Comparison of ENCODE assay signal across 1 cellular context in the genomic region with DNA sequence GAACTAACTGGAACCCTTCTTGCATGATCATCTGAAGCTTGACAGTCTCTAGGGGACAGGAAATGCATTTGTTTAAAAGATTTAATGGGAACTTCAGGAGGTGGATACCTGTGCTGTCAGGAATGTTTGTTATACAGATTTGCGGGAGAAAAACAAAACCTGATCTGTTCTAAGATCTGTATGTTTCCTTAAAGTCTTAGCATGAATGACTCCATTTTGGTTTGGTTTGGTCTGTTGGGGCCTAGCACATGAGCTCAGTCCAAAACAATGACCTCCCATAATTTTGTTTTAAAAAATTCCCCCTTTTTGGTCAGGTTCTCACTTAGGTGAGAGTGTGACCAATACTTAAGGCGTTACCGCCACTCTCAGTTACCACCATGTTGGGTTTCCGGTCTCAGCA.
TF ChIP-seq lines count a peak whose summit lies in the region.

No MANE protein-coding gene starts in this region.

TF ChIP-seq in K562, 482 proteins besides CTCF, POLR2A, EP300 and RAD21 (continued from another document):
- TF ChIP-seq RAD51 (IDR thresholded peaks at IDR 0.05; ENCODE audit: borderline replicate concordance, low read depth) (no peak), ZBTB1 (CRISPR knock-in tag; IDR thresholded peaks at IDR 0.05; ENCODE audit: borderline replicate concordance, low read depth) (no peak), PYGO2 (tag; IDR thresholded peaks at IDR 0.05) (0 out of 2 replicates have a peak, but pooled peaks have one; percentile 47), DMBX1 (CRISPR knock-in tag; IDR thresholded peaks at IDR 0.05; ENCODE audit: borderline replicate concordance) (0 out of 2 replicates have a peak, but pooled peaks have one; percentile 52), KDM5B (IDR thresholded peaks at IDR 0.05; ENCODE audit: insufficient replicate concordance, low read depth, low read length) (no peak), PTTG1 (tag; IDR thresholded peaks at IDR 0.05; ENCODE audit: low read depth) (peak; percentile 48; the same call in 1 of the 2 replicates), GTF2F1 (IDR thresholded peaks at IDR 0.05; ENCODE audit: low read depth, low read length) (no peak), CHD2 (IDR thresholded peaks at IDR 0.05; ENCODE audit: low read depth, low read length) (no peak), RBM39 (optimal IDR thresholded peaks at IDR 0.05; ENCODE audit: low read depth, low read length) (no peak), NONO (IDR thresholded peaks at IDR 0.05; ENCODE audit: low read depth in 2 of 2, low read length in 1 of 2) (no peak), SMAD4 (CRISPR knock-in tag; conservative IDR thresholded peaks at IDR 0.05) (no peak), FUS (optimal IDR thresholded peaks at IDR 0.05; ENCODE audit: low read depth, low read length) (no peak), ZNF347 (CRISPR knock-in tag; IDR thresholded peaks at IDR 0.05; ENCODE audit: low read depth) (no peak), GTF2A2 (tag; IDR thresholded peaks at IDR 0.05) (peak; percentile 81), DDX20 (tag; IDR thresholded peaks at IDR 0.05; ENCODE audit: low read depth) (0 out of 2 replicates have a peak, but pooled peaks have one; percentile 45), ILK (tag; IDR thresholded peaks at IDR 0.05; ENCODE audit: borderline replicate concordance, low read depth) (peak; percentile 65; the same call in 1 of the 2 replicates), ZNF12 (CRISPR knock-in tag; IDR thresholded peaks at IDR 0.05) (no peak), RB1 (IDR thresholded peaks at IDR 0.05; ENCODE audit: low read depth) (no peak)
- TF ChIP-seq, protein P1, sequence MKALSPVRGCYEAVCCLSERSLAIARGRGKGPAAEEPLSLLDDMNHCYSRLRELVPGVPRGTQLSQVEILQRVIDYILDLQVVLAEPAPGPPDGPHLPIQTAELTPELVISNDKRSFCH (CRISPR knock-in tag; IDR thresholded peaks at IDR 0.05) = no peak
- TF ChIP-seq, protein P1 (tag; IDR thresholded peaks at IDR 0.05) = peak; percentile 57; the same call in 1 of the 2 replicates
- TF ChIP-seq, protein P2, sequence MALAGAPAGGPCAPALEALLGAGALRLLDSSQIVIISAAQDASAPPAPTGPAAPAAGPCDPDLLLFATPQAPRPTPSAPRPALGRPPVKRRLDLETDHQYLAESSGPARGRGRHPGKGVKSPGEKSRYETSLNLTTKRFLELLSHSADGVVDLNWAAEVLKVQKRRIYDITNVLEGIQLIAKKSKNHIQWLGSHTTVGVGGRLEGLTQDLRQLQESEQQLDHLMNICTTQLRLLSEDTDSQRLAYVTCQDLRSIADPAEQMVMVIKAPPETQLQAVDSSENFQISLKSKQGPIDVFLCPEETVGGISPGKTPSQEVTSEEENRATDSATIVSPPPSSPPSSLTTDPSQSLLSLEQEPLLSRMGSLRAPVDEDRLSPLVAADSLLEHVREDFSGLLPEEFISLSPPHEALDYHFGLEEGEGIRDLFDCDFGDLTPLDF (CRISPR knock-in tag; IDR thresholded peaks at IDR 0.05) = no peak
- TF ChIP-seq, protein P3, sequence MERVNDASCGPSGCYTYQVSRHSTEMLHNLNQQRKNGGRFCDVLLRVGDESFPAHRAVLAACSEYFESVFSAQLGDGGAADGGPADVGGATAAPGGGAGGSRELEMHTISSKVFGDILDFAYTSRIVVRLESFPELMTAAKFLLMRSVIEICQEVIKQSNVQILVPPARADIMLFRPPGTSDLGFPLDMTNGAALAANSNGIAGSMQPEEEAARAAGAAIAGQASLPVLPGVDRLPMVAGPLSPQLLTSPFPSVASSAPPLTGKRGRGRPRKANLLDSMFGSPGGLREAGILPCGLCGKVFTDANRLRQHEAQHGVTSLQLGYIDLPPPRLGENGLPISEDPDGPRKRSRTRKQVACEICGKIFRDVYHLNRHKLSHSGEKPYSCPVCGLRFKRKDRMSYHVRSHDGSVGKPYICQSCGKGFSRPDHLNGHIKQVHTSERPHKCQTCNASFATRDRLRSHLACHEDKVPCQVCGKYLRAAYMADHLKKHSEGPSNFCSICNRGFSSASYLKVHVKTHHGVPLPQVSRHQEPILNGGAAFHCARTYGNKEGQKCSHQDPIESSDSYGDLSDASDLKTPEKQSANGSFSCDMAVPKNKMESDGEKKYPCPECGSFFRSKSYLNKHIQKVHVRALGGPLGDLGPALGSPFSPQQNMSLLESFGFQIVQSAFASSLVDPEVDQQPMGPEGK (CRISPR knock-in tag; IDR thresholded peaks at IDR 0.05; ENCODE audit: borderline replicate concordance) = no peak
- TF ChIP-seq, protein P4, sequence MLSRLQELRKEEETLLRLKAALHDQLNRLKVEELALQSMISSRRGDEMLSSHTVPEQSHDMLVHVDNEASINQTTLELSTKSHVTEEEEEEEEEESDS (CRISPR knock-in tag; IDR thresholded peaks at IDR 0.05) = no peak
- TF ChIP-seq, protein P5, sequence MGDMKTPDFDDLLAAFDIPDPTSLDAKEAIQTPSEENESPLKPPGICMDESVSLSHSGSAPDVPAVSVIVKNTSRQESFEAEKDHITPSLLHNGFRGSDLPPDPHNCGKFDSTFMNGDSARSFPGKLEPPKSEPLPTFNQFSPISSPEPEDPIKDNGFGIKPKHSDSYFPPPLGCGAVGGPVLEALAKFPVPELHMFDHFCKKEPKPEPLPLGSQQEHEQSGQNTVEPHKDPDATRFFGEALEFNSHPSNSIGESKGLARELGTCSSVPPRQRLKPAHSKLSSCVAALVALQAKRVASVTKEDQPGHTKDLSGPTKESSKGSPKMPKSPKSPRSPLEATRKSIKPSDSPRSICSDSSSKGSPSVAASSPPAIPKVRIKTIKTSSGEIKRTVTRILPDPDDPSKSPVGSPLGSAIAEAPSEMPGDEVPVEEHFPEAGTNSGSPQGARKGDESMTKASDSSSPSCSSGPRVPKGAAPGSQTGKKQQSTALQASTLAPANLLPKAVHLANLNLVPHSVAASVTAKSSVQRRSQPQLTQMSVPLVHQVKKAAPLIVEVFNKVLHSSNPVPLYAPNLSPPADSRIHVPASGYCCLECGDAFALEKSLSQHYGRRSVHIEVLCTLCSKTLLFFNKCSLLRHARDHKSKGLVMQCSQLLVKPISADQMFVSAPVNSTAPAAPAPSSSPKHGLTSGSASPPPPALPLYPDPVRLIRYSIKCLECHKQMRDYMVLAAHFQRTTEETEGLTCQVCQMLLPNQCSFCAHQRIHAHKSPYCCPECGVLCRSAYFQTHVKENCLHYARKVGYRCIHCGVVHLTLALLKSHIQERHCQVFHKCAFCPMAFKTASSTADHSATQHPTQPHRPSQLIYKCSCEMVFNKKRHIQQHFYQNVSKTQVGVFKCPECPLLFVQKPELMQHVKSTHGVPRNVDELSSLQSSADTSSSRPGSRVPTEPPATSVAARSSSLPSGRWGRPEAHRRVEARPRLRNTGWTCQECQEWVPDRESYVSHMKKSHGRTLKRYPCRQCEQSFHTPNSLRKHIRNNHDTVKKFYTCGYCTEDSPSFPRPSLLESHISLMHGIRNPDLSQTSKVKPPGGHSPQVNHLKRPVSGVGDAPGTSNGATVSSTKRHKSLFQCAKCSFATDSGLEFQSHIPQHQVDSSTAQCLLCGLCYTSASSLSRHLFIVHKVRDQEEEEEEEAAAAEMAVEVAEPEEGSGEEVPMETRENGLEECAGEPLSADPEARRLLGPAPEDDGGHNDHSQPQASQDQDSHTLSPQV (IDR thresholded peaks at IDR 0.05) = peak; percentile 30; the same call in 1 of the 2 replicates
